In the genomic region with DNA sequence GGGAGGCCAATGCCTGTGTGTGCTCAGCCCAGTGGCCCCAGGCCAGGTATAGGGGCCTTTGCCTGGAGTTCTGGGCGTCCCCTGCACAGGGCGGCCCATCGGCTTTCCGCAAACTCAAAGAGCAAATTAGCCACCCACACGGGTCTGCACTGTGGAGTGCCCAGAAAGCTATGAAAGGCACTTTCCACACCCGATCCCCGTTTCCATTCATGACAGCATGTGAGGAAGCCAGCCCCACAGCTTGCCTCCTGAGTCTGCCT, we compare ENCODE assay signal across 17 cellular contexts. TPM values are rescaled to one million over a fixed set of nuclear protein-coding genes. Genes with fewer than 3 reads are reported as not detected.
DNase-seq lines count a peak whose midpoint lies in the region; ATAC-seq and TF ChIP-seq lines count a peak whose summit lies in the region.
"Had no signal": no experiment of that assay in that cellular context is flagged by ENCODE, and none has a peak within 500 bp of the region (broad histone marks: within the 10 kb centered on the region; RNA-seq: fewer than 3 reads in every experiment).

No MANE protein-coding gene starts in this region.

- no peaks in the 10 kb centered on the region for H3K36me3 Mint-ChIP-seq in brain

- no peak overlapping the region for H3K27ac ChIP-seq in osteoblast (ENCODE audit: low read depth, low read length)
- H3K27ac ChIP-seq: A549, C4-2B had no signal

- no peaks in the 10 kb centered on the region for H3K79me2 ChIP-seq in osteoblast (ENCODE audit: insufficient read depth, low read length)

- no peak overlapping the region for H2AFZ ChIP-seq in osteoblast (ENCODE audit: low read length)

- no peak for ATAC-seq in GM19324 (IDR thresholded peaks at IDR 0.05; ENCODE audit: low FRiP score, unreplicated experiment)
- ATAC-seq: A549, GM12878 had no signal

- H3K27ac Mint-ChIP-seq in brain = peak overlapping the region in 3 of 5 experiments; percentile 30 to 60 (median 34)
- H3K27ac Mint-ChIP-seq: CD4-positive, alpha-beta T cell had no signal

- TF ChIP-seq CTCF in brain (conservative IDR thresholded peaks at IDR 0.05) (no peak), osteoblast (IDR thresholded peaks at IDR 0.05; ENCODE audit: extremely low read depth, low read depth, low read length) (no peak)

- H3K9me3 ChIP-seq in osteoblast (ENCODE audit: low read depth, low read length) = no peaks in the 10 kb centered on the region
- H3K9me3 ChIP-seq: A549, HAP-1 had no signal

- in situ Hi-C loops in G401 (cut with HindIII; ENCODE audit: low sequenced_read_pairs) = no loop called here

- H4K20me1 ChIP-seq in osteoblast (ENCODE audit: insufficient read depth, low read length) = no peaks in the 10 kb centered on the region

- peaks cover 7% of the 10 kb centered on the region for H3K27me3 ChIP-seq in osteoblast (ENCODE audit: insufficient read depth, low read length)

- no peak overlapping the region for H3K4me3 ChIP-seq in osteoblast (ENCODE audit: insufficient read depth, low read length)
- H3K4me3 ChIP-seq: A549, GM12878, HAP-1 had no signal

- no peaks in the 10 kb centered on the region for H3K9me3 Mint-ChIP-seq in brain
- H3K9me3 Mint-ChIP-seq: CD4-positive, alpha-beta T cell had no signal

- peaks cover 49% of the 10 kb centered on the region for H3K4me1 Mint-ChIP-seq in brain

- no peak overlapping the region for H3K4me3 Mint-ChIP-seq in brain
- H3K4me3 Mint-ChIP-seq: CD4-positive, alpha-beta T cell had no signal

- no peaks in the 10 kb centered on the region for H3K4me1 ChIP-seq in osteoblast (ENCODE audit: insufficient read depth, low read length)
- H3K4me1 ChIP-seq: A549, HAP-1 had no signal

- DNase-seq in COLO668 (lab: John Stamatoyannopoulos, UW; ENCODE audit: unreplicated experiment) (peak; percentile 21), G401 (ENCODE audit: low spot score) (peak; percentile 57), osteoblast (ENCODE audit: insufficient read length, low spot score, missing footprints) (peak; percentile 63), 8988T (no peak)
- DNase-seq: AML-193; Calu3; CD4-positive, alpha-beta T cell; DMS79 treated with DMSO at 0.1 percent for 48 hours had no signal

- H3K36me3 ChIP-seq in osteoblast (ENCODE audit: insufficient read depth, low read length) = no peaks in the 10 kb centered on the region
- H3K36me3 ChIP-seq: HAP-1 had no signal

- H3K27me3 Mint-ChIP-seq in brain = no peaks in the 10 kb centered on the region
- H3K27me3 Mint-ChIP-seq: CD4-positive, alpha-beta T cell had no signal

- H3K4me2 ChIP-seq in osteoblast (ENCODE audit: insufficient read depth, low read length) = no peak overlapping the region
- H3K4me2 ChIP-seq: A549 had no signal

RNA-seq across cellular contexts. Expression of a gene that starts 5.2 kb away (rescaled TPM):
- total RNA-seq in G401 (2014; rRNA removed; shearing (Covaris generic)) = not detected in 2 replicates
- polyA plus RNA-seq in brain (ENCODE audit: insufficient read depth, low read depth, low replicate concordance) = 4.9 TPM
- total RNA-seq in osteoblast = not detected in 2 replicates
- total RNA-seq: Calu3, GM12878, H1, HT-29 had no signal
- polyA plus RNA-seq: A549, BJ, GM12878 had no signal

RNA-seq across cellular contexts. Expression of a gene that starts 32.1 kb away (rescaled TPM):
- not detected in 2 replicates for total RNA-seq in G401 (2014; rRNA removed; shearing (Covaris generic))
- polyA plus RNA-seq in brain (ENCODE audit: insufficient read depth, low read depth, low replicate concordance) = 89.4 TPM
- total RNA-seq in osteoblast = not detected in 2 replicates
- total RNA-seq: Calu3; CD4-positive, alpha-beta T cell; GM12878; HT-29 had no signal
- polyA plus RNA-seq: A549, BJ, GM12878 had no signal
